Comparison of ENCODE assay signal across 14 cellular contexts in the genomic region with DNA sequence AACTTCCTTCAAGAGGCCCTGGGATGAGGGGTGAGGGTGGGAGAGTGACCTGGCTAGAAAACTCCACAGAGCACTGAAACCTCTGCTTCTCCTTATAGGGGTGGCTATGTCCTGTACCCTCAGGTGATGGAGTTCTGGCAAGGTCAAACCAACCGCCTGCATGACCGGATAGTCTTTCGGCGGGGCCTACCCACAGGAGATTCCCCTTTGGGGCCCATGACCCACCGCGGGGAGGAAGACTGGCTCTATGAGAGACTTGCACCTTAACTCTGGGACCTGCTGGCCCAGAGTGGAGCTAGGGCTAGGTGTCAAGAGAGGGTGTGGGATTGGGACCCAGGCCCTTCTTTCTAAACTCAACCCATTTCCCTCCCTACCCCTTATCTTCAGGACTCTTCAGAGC. TPM values are rescaled to one million over a fixed set of nuclear protein-coding genes. Genes with fewer than 3 reads are reported as not detected.
DNase-seq lines count a peak whose midpoint lies in the region; ATAC-seq and TF ChIP-seq lines count a peak whose summit lies in the region.
"Had no signal": no experiment of that assay in that cellular context is flagged by ENCODE, and none has a peak within 500 bp of the region (broad histone marks: within the 10 kb centered on the region; RNA-seq: fewer than 3 reads in every experiment).

No MANE protein-coding gene starts in this region.

- BruUV-seq in PC-3 (replicated peaks; lab: Mats Ljungman, UMichigan), result no TSS peak

- H3K27me3 ChIP-seq in breast epithelium (no peaks in the 10 kb centered on the region), neural progenitor cell (peaks cover 5% of the 10 kb centered on the region), upper lobe of left lung (no peaks in the 10 kb centered on the region), PC-3 (ENCODE audit: low read length) (no peaks in the 10 kb centered on the region)

- peak overlapping the region; percentile 33 for H3K27ac Mint-ChIP-seq in neural progenitor cell

- POLR2A ChIA-PET in PC-3 (lab: Charles Lee; ENCODE audit: unreplicated experiment), result no interaction called here

- H3K9me3 Mint-ChIP-seq in neural progenitor cell, result no peaks in the 10 kb centered on the region
- H3K9me3 Mint-ChIP-seq: activated T-helper 17 cell treated with anti-CD3 and anti-CD28 coated beads, Interleukin-2, amount 50 U/mL, for 72 hours; natural killer cell had no signal

- H2AFZ ChIP-seq in neural progenitor cell (replicated peaks) (no peak overlapping the region), PC-3 (ENCODE audit: low read length) (no peak overlapping the region)

- H4K20me1 ChIP-seq in neural progenitor cell (ENCODE audit: low read depth), result no peaks in the 10 kb centered on the region
- H4K20me1 ChIP-seq in PC-3 (ENCODE audit: low read length), result no peaks in the 10 kb centered on the region

- no peak overlapping the region for H3K4me3 Mint-ChIP-seq in neural progenitor cell
- H3K4me3 Mint-ChIP-seq: activated T-helper 17 cell treated with anti-CD3 and anti-CD28 coated beads, Interleukin-2, amount 50 U/mL, for 72 hours; natural killer cell had no signal

- no peak for TF ChIP-seq CTCF in breast epithelium (IDR thresholded peaks at IDR 0.05)
- no peak for TF ChIP-seq CTCF in neural progenitor cell (IDR thresholded peaks at IDR 0.05)
- TF ChIP-seq CTCF in upper lobe of left lung (IDR thresholded peaks at IDR 0.05), result no peak
- TF ChIP-seq CTCF in PC-3 (conservative IDR thresholded peaks at IDR 0.05; ENCODE audit: low read depth, low read length), result no peak

- CTCF ChIA-PET in PC-3 (lab: Charles Lee), result interaction anchor here (1.0 to 1.5 kb wide), 12 partner anchors 8 to 105 kb away, joined by 3 to 19 read pairs (median 5); partner anchors contain the start of genes CDK5RAP3, PRR15L, SCRN2 and SP2

- intact Hi-C loops in Right ventricle myocardium inferior (cut with DNase I) (no loop called here), left ventricle myocardium superior (cut with micrococcal nuclease) (loop anchor here (5.0 kb wide), 1 partner anchor 39 kb away; no protein-coding TSS in a partner anchor), breast epithelium (cut with DNase I; ENCODE audit: low total_unique reads) (no loop called here), PC-3 (cut with micrococcal nuclease) (no loop called here)

- H3K4me1 Mint-ChIP-seq in neural progenitor cell, result peaks cover 13% of the 10 kb centered on the region

- peaks cover 2% of the 10 kb centered on the region for H3K36me3 Mint-ChIP-seq in neural progenitor cell
- H3K36me3 Mint-ChIP-seq: natural killer cell had no signal

- DNase-seq in Right ventricle myocardium inferior (ENCODE audit: missing footprints) (peak; percentile 31), left ventricle myocardium superior (no peak), breast epithelium (ENCODE audit: low spot score in 2 of 2) (no peak), neural progenitor cell (ENCODE audit: low spot score) (no peak), upper lobe of left lung (no peak), PC-3 (no peak), NOMO-1 treated with dmso at 0.1 percent for 144 hours (lab: John Stamatoyannopoulos, UW; ENCODE audit: unreplicated experiment) (no peak)

- no peaks in the 10 kb centered on the region for H3K27me3 Mint-ChIP-seq in neural progenitor cell (ENCODE audit: insufficient read depth, low read depth)
- H3K27me3 Mint-ChIP-seq: activated T-helper 17 cell treated with anti-CD3 and anti-CD28 coated beads, Interleukin-2, amount 50 U/mL, for 72 hours had no signal

- H3K4me1 ChIP-seq in breast epithelium (peaks cover 13 to 47% of the 10 kb centered on the region in 2 donors), neural progenitor cell (peaks cover 5% of the 10 kb centered on the region), upper lobe of left lung (peaks cover 24 to 71% (median 51%) of the 10 kb centered on the region in 4 donors), PC-3 (ENCODE audit: insufficient read depth, low read length) (peaks cover 47% of the 10 kb centered on the region)

- 67 to 86% methylated on average over 2 to 6 of the region's 6 CpGs for WGBS in upper lobe of left lung, 2 donors

- H3F3A ChIP-seq in neural progenitor cell (ENCODE audit: low read depth) (no peaks in the 10 kb centered on the region), PC-3 (ENCODE audit: low read length, unreplicated experiment) (peaks cover 7% of the 10 kb centered on the region)

- no peak overlapping the region for H3K9ac ChIP-seq in neural progenitor cell
- H3K9ac ChIP-seq in PC-3 (ENCODE audit: low read length), result no peak overlapping the region

- H3K4me3 ChIP-seq in breast epithelium, result no peak overlapping the region
- H3K4me3 ChIP-seq in neural progenitor cell, result no peak overlapping the region
- no peak overlapping the region for H3K4me3 ChIP-seq in upper lobe of left lung
- no peak overlapping the region for H3K4me3 ChIP-seq in PC-3 (ENCODE audit: low read length)
- H3K4me3 ChIP-seq: skin epidermis, thoracic aorta had no signal

- H3K4me2 ChIP-seq in neural progenitor cell (no peak overlapping the region), PC-3 (ENCODE audit: low read length) (no peak overlapping the region)

- peak overlapping the region; percentile 80 to 95 for H3K27ac ChIP-seq in breast epithelium
- no peak overlapping the region for H3K27ac ChIP-seq in neural progenitor cell
- H3K27ac ChIP-seq in upper lobe of left lung, result peak overlapping the region in 3 of 4 donors; percentile 0 to 56 (median 54)
- no peak overlapping the region for H3K27ac ChIP-seq in PC-3 (ENCODE audit: low read length)

- no peaks in the 10 kb centered on the region for H3K9me2 ChIP-seq in PC-3 (replicated peaks; ENCODE audit: low read length)

- no peak for ATAC-seq in Right ventricle myocardium inferior
- ATAC-seq in left ventricle myocardium superior, result no peak
- no peak for ATAC-seq in upper lobe of left lung (ENCODE audit: low FRiP score in 2 of 2)
- no peak for ATAC-seq in PC-3
- no peak for ATAC-seq in HG02973 (IDR thresholded peaks at IDR 0.05; ENCODE audit: unreplicated experiment)

- H3K9me3 ChIP-seq in breast epithelium, result no peaks in the 10 kb centered on the region
- H3K9me3 ChIP-seq in neural progenitor cell (ENCODE audit: low read depth), result no peaks in the 10 kb centered on the region
- no peaks in the 10 kb centered on the region for H3K9me3 ChIP-seq in upper lobe of left lung
- H3K9me3 ChIP-seq in PC-3 (ENCODE audit: low read length), result no peaks in the 10 kb centered on the region
- H3K9me3 ChIP-seq: thoracic aorta had no signal

- no peak for TF ChIP-seq POLR2A in breast epithelium (IDR thresholded peaks at IDR 0.05)
- peak in 1 of 4 donors; percentile 11 for TF ChIP-seq POLR2A in upper lobe of left lung (IDR thresholded peaks at IDR 0.05)

- H3K79me2 ChIP-seq in neural progenitor cell (ENCODE audit: low read depth) (no peaks in the 10 kb centered on the region), PC-3 (ENCODE audit: low read length) (peaks cover 28% of the 10 kb centered on the region)

- no peak for TF ChIP-seq EP300 in upper lobe of left lung (IDR thresholded peaks at IDR 0.05)

- no peaks in the 10 kb centered on the region for H3K36me3 ChIP-seq in breast epithelium
- H3K36me3 ChIP-seq in neural progenitor cell, result no peaks in the 10 kb centered on the region
- H3K36me3 ChIP-seq in upper lobe of left lung, result peaks cover 0 to 26% (median 5%) of the 10 kb centered on the region in 4 donors
- peaks cover 14% of the 10 kb centered on the region for H3K36me3 ChIP-seq in PC-3 (ENCODE audit: low read depth, low read length)
- H3K36me3 ChIP-seq: thoracic aorta had no signal

RNA-seq across cellular contexts. Expression of gene PNPO, which starts 5.1 kb away (rescaled TPM):
- total RNA-seq in Right ventricle myocardium inferior, result 27.8 TPM
- 31.3 TPM for total RNA-seq in left ventricle myocardium superior
- 10 to 100 TPM; 28.3 to 61.2 (median 34.7) TPM for total RNA-seq in breast epithelium
- 8.0 and 9.1 TPM in 2 replicates for total RNA-seq in neural progenitor cell (ENCODE audit: low replicate concordance)
- 10 to 100 TPM; 16.2 to 40.2 (median 28.7) TPM for total RNA-seq in upper lobe of left lung
- 49.8 and 57.5 TPM in 2 replicates for total RNA-seq in PC-3 (2014; rRNA removed)

RNA-seq across cellular contexts. Expression of gene PRR15L, which starts 11.2 kb away (rescaled TPM):
- total RNA-seq in Right ventricle myocardium inferior (not detected), left ventricle myocardium superior (not detected), breast epithelium (100 to 1,000 TPM in 1 of 3 donors, 10 to 100 TPM in 1, not detected in 1; 38.7 to 105 TPM), neural progenitor cell (ENCODE audit: low replicate concordance) (not detected in 2 replicates), upper lobe of left lung (100 to 1,000 TPM in 1 of 6 donors, 10 to 100 TPM in 5; 34.2 to 105 (median 75.2) TPM), PC-3 (2014; rRNA removed) (3.8 and 6.0 TPM in 2 replicates)
- total RNA-seq: activated T-helper 17 cell treated with anti-CD3 and anti-CD28 coated beads, Interleukin-2, amount 50 U/mL, for 72 hours; glomerular endothelial cell; natural killer cell; RPMI7951 had no signal

RNA-seq across cellular contexts. Expression of gene CDK5RAP3, which starts 24.4 kb away (rescaled TPM):
- total RNA-seq in Right ventricle myocardium inferior (50.0 TPM), left ventricle myocardium superior (50.8 TPM), breast epithelium (100 to 1,000 TPM; 121 to 198 (median 183) TPM), neural progenitor cell (ENCODE audit: low replicate concordance) (104 and 168 TPM in 2 replicates), upper lobe of left lung (100 to 1,000 TPM in 5 of 6 donors, 10 to 100 TPM in 1; 76.6 to 661 (median 160) TPM), PC-3 (2014; rRNA removed) (193 and 209 TPM in 2 replicates)

RNA-seq across cellular contexts. Expression of gene SP2, which starts 50.5 kb away (rescaled TPM):
- total RNA-seq in Right ventricle myocardium inferior, result 11.7 TPM
- total RNA-seq in left ventricle myocardium superior, result 14.1 TPM
- total RNA-seq in breast epithelium, result 1 to 10 TPM; 4.6 to 9.8 (median 5.6) TPM
- total RNA-seq in neural progenitor cell (ENCODE audit: low replicate concordance), result 1.6 and 2.3 TPM in 2 replicates
- total RNA-seq in upper lobe of left lung, result 10 to 100 TPM in 3 of 6 donors, 1 to 10 TPM in 3; 7.6 to 19.4 (median 13.1) TPM
- 3.9 and 6.5 TPM in 2 replicates for total RNA-seq in PC-3 (2014; rRNA removed)

Comparison
In these comparisons a context has a peak if more than half of its experiments do, and no peak if none do; other contexts are left out.
1. H3K27ac ChIP-seq: peak in breast epithelium (2 of 2) and upper lobe of left lung (3 of 4); none in neural progenitor cell (single experiment) and PC-3 (single experiment).